In genomic region chr21:37437376-37438080, GRCh38 we compare ENCODE assay signal across 23 cellular contexts.
DNase-seq lines count a peak whose midpoint lies in the region; FAIRE-seq and TF ChIP-seq lines count a peak whose summit lies in the region.
"Had no signal": no experiment of that assay in that cellular context is flagged by ENCODE, and none has a peak within 500 bp of the region (broad histone marks: within the 10 kb centered on the region; RNA-seq: fewer than 3 reads in every experiment).

No MANE protein-coding gene starts in this region.

- no peak overlapping the region for H3K4me3 Mint-ChIP-seq in MCF 10A (ENCODE audit: unreplicated experiment)
- H3K4me3 Mint-ChIP-seq: stimulated activated effector memory CD8-positive, alpha-beta T cell treated with anti-CD3 and anti-CD28 coated beads, Interleukin-12 subunit alpha, Interleukin-12 subunit beta, amount 100 ng/mL, for 72 hours had no signal

- H3K9me3 ChIP-seq in breast epithelium (no peaks in the 10 kb centered on the region), adipocyte (ENCODE audit: control insufficient read depth, low read length) (no peaks in the 10 kb centered on the region), small intestine (ENCODE audit: control insufficient read depth, low read depth) (no peaks in the 10 kb centered on the region), transverse colon (no peaks in the 10 kb centered on the region)
- H3K9me3 ChIP-seq: adrenal gland, heart left ventricle, left ventricle myocardium inferior, right lobe of liver, thoracic aorta had no signal

- H3K4me1 Mint-ChIP-seq in MCF 10A (ENCODE audit: insufficient read depth, unreplicated experiment), result peaks cover 25% of the 10 kb centered on the region

- no peak overlapping the region for H3K27ac Mint-ChIP-seq in MCF 10A (ENCODE audit: low read depth, unreplicated experiment)
- H3K27ac Mint-ChIP-seq: stimulated activated effector memory CD8-positive, alpha-beta T cell treated with anti-CD3 and anti-CD28 coated beads, Interleukin-12 subunit alpha, Interleukin-12 subunit beta, amount 100 ng/mL, for 72 hours had no signal

- H3K27ac ChIP-seq in breast epithelium (no peak overlapping the region), small intestine (ENCODE audit: low read depth in 1 of 2, low read length in 1 of 2) (no peak overlapping the region), transverse colon (no peak overlapping the region)
- H3K27ac ChIP-seq: BLaER1 treated with 17β-estradiol and CSF1 and Interleukin-3, amounts not matched to agents 10 nM and 100 nM; PC-9; right lobe of liver; thoracic aorta had no signal

- TF ChIP-seq CTCF in MCF 10A (IDR thresholded peaks at IDR 0.05; ENCODE audit: unreplicated experiment) (no peak), breast epithelium (IDR thresholded peaks at IDR 0.05) (no peak), fibroblast of villous mesenchyme (IDR thresholded peaks at IDR 0.05; ENCODE audit: insufficient read depth, low read depth, low read length) (no peak), transverse colon (IDR thresholded peaks at IDR 0.05) (no peak)

- CTCF ChIA-PET in MCF 10A (lab: Yijun Ruan, JAX), result interaction anchor here (0.6 kb wide), 1 partner anchor 1284 kb away, joined by 3 read pairs; no protein-coding TSS in a partner anchor

- in situ Hi-C loops in transverse colon (cut with MboI; ENCODE audit: low pct_ligation_motif_present in 1 of 4, low pct_unique_long_range_greater_than_20kb in 1 of 4, low sequenced_read_pairs in 3 of 4), result no loop called here

- no peak for TF ChIP-seq POLR2A in breast epithelium (IDR thresholded peaks at IDR 0.05)
- TF ChIP-seq POLR2A in transverse colon (IDR thresholded peaks at IDR 0.05), result no peak

- DNase-seq in MCF 10A (ENCODE audit: unreplicated experiment), result peak; percentile 23
- DNase-seq in breast epithelium (ENCODE audit: low spot score in 2 of 2), result no peak
- DNase-seq in adipocyte (ENCODE audit: low read depth), result peak; percentile 39
- DNase-seq in fibroblast of villous mesenchyme (ENCODE audit: low read depth), result peak; percentile 53
- DNase-seq in small intestine, result no peak
- no peak for DNase-seq in transverse colon
- DNase-seq in DMS 273 (lab: John Stamatoyannopoulos, UW; ENCODE audit: unreplicated experiment), result no peak
- DNase-seq in occipital lobe (lab: John Stamatoyannopoulos, UW), result no peak
- DNase-seq: activated CD4-positive, alpha-beta T cell treated with anti-CD3 and anti-CD28 coated beads for 4 hours; adrenal gland; central memory CD4-positive, alpha-beta T cell; effector CD4-positive, alpha-beta T cell; GF-D8; heart left ventricle; left ventricle myocardium inferior; MV-4-11; NCI-H1694; PC-9; right lobe of liver had no signal

- H3K36me3 ChIP-seq in breast epithelium (no peaks in the 10 kb centered on the region), adipocyte (ENCODE audit: control insufficient read depth, insufficient read depth, low read length, severe bottlenecking) (no peaks in the 10 kb centered on the region), small intestine (ENCODE audit: control insufficient read depth in 2 of 2, insufficient read depth in 2 of 2, low read length in 2 of 2) (no peaks in the 10 kb centered on the region), transverse colon (no peaks in the 10 kb centered on the region)
- H3K36me3 ChIP-seq: adrenal gland, heart left ventricle, left ventricle myocardium inferior, right lobe of liver, thoracic aorta had no signal

- H3K4me3 ChIP-seq in breast epithelium, result no peak overlapping the region
- H3K4me3 ChIP-seq in adipocyte (ENCODE audit: low read length), result no peak overlapping the region
- H3K4me3 ChIP-seq in fibroblast of villous mesenchyme (ENCODE audit: low read depth, low read length), result no peak overlapping the region
- no peak overlapping the region for H3K4me3 ChIP-seq in small intestine (ENCODE audit: low read depth in 1 of 2, low read length in 2 of 2)
- H3K4me3 ChIP-seq in transverse colon, result no peak overlapping the region
- H3K4me3 ChIP-seq: adrenal gland; BLaER1 treated with 17β-estradiol and CSF1 and Interleukin-3, amounts not matched to agents 10 nM and 100 nM; heart left ventricle; left ventricle myocardium inferior; PC-9; right lobe of liver; thoracic aorta had no signal

- H3K36me3 Mint-ChIP-seq in MCF 10A (ENCODE audit: insufficient read depth, unreplicated experiment), result peaks cover 6% of the 10 kb centered on the region

- 55 to 62% (median 58%) methylated on average over 1 of the region's 1 CpG for WGBS in small intestine, 3 donors
- WGBS in transverse colon (ENCODE audit: low coverage in 1 of 2), 2 donors, result 52 to 80% methylated on average over 1 of the region's 1 CpG

- H3K27me3 Mint-ChIP-seq in MCF 10A (ENCODE audit: insufficient read depth, unreplicated experiment), result no peaks in the 10 kb centered on the region
- H3K27me3 Mint-ChIP-seq: IgD-negative memory B cell had no signal

- POLR2A ChIA-PET in MCF 10A (lab: Yijun Ruan, JAX), result no interaction called here

- TF ChIP-seq EP300 in transverse colon (IDR thresholded peaks at IDR 0.05; ENCODE audit: low read depth), result no peak

- H3K4me1 ChIP-seq in breast epithelium (peaks cover 0 to 5% of the 10 kb centered on the region in 2 donors), adipocyte (ENCODE audit: control insufficient read depth, insufficient read depth, low read length) (peaks cover 44% of the 10 kb centered on the region), small intestine (ENCODE audit: control insufficient read depth in 2 of 2, insufficient read depth in 1 of 2, low read depth in 1 of 2, low read length in 1 of 2) (peaks cover 2% of the 10 kb centered on the region in 2 donors), transverse colon (peaks cover 0 to 62% (median 19%) of the 10 kb centered on the region in 4 donors)

- H3K9ac ChIP-seq in adipocyte (ENCODE audit: low read length), result no peak overlapping the region
- H3K9ac ChIP-seq: BLaER1 treated with 17β-estradiol and CSF1 and Interleukin-3, amounts not matched to agents 10 nM and 100 nM had no signal

- peaks cover 15% of the 10 kb centered on the region for H3K9me3 Mint-ChIP-seq in MCF 10A (ENCODE audit: unreplicated experiment)
- H3K9me3 Mint-ChIP-seq: IgD-negative memory B cell; stimulated activated effector memory CD8-positive, alpha-beta T cell treated with anti-CD3 and anti-CD28 coated beads, Interleukin-12 subunit alpha, Interleukin-12 subunit beta, amount 100 ng/mL, for 72 hours had no signal

- intact Hi-C loops in MCF 10A (cut with micrococcal nuclease), result no loop called here
- intact Hi-C loops in breast epithelium (cut with DNase I; ENCODE audit: low total_unique reads), result no loop called here
- intact Hi-C loops in transverse colon (cut with DNase I; ENCODE audit: low total_unique reads), result no loop called here

- no TSS peak for BruUV-seq in MCF 10A (replicated peaks; lab: Mats Ljungman, UMichigan)

- peak; percentile 33 for FAIRE-seq in small intestine (lab: Jason Lieb, UNC)

- no peaks in the 10 kb centered on the region for H3K27me3 ChIP-seq in breast epithelium
- no peaks in the 10 kb centered on the region for H3K27me3 ChIP-seq in adipocyte (replicated peaks; ENCODE audit: control insufficient read depth, insufficient read depth, low read length)
- no peaks in the 10 kb centered on the region for H3K27me3 ChIP-seq in small intestine (ENCODE audit: control insufficient read depth in 2 of 2, insufficient read depth in 2 of 2, low read length in 2 of 2)
- H3K27me3 ChIP-seq in transverse colon, result no peaks in the 10 kb centered on the region
- H3K27me3 ChIP-seq: adrenal gland; BLaER1 treated with 17β-estradiol and CSF1 and Interleukin-3, amounts not matched to agents 10 nM and 100 nM; heart left ventricle; right lobe of liver had no signal

Comparison
In these comparisons a context has a peak if more than half of its experiments do, and no peak if none do; other contexts are left out.
1. DNase-seq: peak in MCF 10A (single experiment), adipocyte (single experiment) and fibroblast of villous mesenchyme (single experiment); none in breast epithelium (0 of 2), small intestine (single experiment), transverse colon (single experiment), DMS 273 (single experiment) and occipital lobe (single experiment).